In the genomic region with DNA sequence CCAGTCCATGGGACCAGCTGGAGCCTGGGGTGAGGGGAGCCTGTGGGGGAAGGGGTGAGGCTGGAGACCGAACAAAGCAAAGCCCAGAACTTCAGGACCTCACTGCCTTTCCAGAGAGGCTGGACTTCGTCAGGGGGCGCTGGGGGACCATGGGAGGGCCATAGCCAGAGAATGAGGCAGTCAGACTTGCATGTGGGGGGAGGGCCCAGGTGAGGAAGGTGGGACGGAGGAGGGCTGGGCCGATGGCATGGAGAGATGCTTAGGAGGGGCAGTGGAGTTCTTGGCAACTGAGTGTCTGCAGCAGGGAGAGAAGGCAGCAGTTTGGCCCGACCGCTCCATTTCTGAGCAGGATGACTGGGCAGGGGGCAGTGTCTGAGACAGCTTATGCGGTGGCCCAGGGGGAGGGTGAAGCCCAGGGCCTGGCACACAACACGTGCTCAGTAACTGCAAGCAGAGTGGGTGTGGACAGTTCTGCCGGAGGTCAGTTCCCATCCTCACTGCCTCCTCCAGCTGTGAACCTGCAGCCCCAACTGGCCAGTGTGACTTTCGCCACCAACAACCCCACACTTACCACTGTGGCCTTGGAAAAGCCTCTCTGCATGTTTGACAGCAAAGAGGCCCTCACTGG, we compare ENCODE assay signal across 11 cellular contexts.
DNase-seq lines count a peak whose midpoint lies in the region; ATAC-seq and TF ChIP-seq lines count a peak whose summit lies in the region.
"Had no signal": no experiment of that assay in that cellular context is flagged by ENCODE, and none has a peak within 500 bp of the region (broad histone marks: within the 10 kb centered on the region; RNA-seq: fewer than 3 reads in every experiment).

No MANE protein-coding gene starts in this region.

- peaks cover 6% of the 10 kb centered on the region for H3K4me1 ChIP-seq in iPS-15b (ENCODE audit: control insufficient read depth, insufficient read depth, low read length)

- DNase-seq in NCI-H524 (lab: John Stamatoyannopoulos, UW), result peak; percentile 8 to 48
- no peak for DNase-seq in NCI-H524 treated with DMSO at 0.1 percent for 48 hours (lab: John Stamatoyannopoulos, UW)
- no peak for DNase-seq in stimulated activated naive B cell treated with anti-CD40 and anti-IgM and Interleukin-4, amounts not matched to agents 10 μg/mL and 1 μg/mL and 100 μg/mL, for 72 hours
- no peak for DNase-seq in SKM-1 treated with dmso at 0.1 percent for 144 hours (lab: John Stamatoyannopoulos, UW; ENCODE audit: unreplicated experiment)
- DNase-seq in activated CD4-positive, CD25-positive, alpha-beta regulatory T cell treated with anti-CD3 and anti-CD28 coated beads, Interleukin-2, amount 50 U/mL, for 72 hours, result no peak
- no peak for DNase-seq in effector CD4-positive, alpha-beta T cell
- DNase-seq: DND-41, hippocampal formation had no signal

- H3K27ac ChIP-seq in VCaP, result peak overlapping the region; percentile 56; the same call in 1 of the 2 replicates

- no peak for TF ChIP-seq CTCF in VCaP (conservative IDR thresholded peaks at IDR 0.05)

- no peak for ATAC-seq in stimulated activated naive B cell treated with anti-CD40 and anti-IgM and Interleukin-4, amounts not matched to agents 10 μg/mL and 1 μg/mL and 100 μg/mL, for 72 hours (replicated peaks)

- H3K36me3 ChIP-seq in iPS-15b (ENCODE audit: control insufficient read depth, insufficient read depth, low read length), result no peaks in the 10 kb centered on the region
- H3K36me3 ChIP-seq: tibial artery had no signal

- peaks cover 20% of the 10 kb centered on the region for H3K27me3 ChIP-seq in iPS-15b (ENCODE audit: control insufficient read depth, insufficient read depth, low read length)

- peak overlapping the region in 1 of 2 donors; percentile 63 for H3K4me3 Mint-ChIP-seq in stimulated activated naive B cell treated with anti-CD40 and anti-IgM and Interleukin-4, amounts not matched to agents 10 μg/mL and 1 μg/mL and 100 μg/mL, for 72 hours

- peaks cover 0 to 3% of the 10 kb centered on the region in 2 donors for H3K36me3 Mint-ChIP-seq in stimulated activated naive B cell treated with anti-CD40 and anti-IgM and Interleukin-4, amounts not matched to agents 10 μg/mL and 1 μg/mL and 100 μg/mL, for 72 hours

- no peaks in the 10 kb centered on the region for H3K9me3 Mint-ChIP-seq in stimulated activated naive B cell treated with anti-CD40 and anti-IgM and Interleukin-4, amounts not matched to agents 10 μg/mL and 1 μg/mL and 100 μg/mL, for 72 hours

- H3K27ac Mint-ChIP-seq in stimulated activated naive B cell treated with anti-CD40 and anti-IgM and Interleukin-4, amounts not matched to agents 10 μg/mL and 1 μg/mL and 100 μg/mL, for 72 hours, result peak overlapping the region; percentile 31

- peak overlapping the region; percentile 24 for H3K9ac ChIP-seq in iPS-15b (ENCODE audit: low read depth, low read length)

- peak overlapping the region; percentile 63 for H3K4me3 ChIP-seq in iPS-15b (ENCODE audit: low read depth, low read length)

- peaks cover 34 to 68% of the 10 kb centered on the region in 2 donors for H3K4me1 Mint-ChIP-seq in stimulated activated naive B cell treated with anti-CD40 and anti-IgM and Interleukin-4, amounts not matched to agents 10 μg/mL and 1 μg/mL and 100 μg/mL, for 72 hours

- peaks cover 6 to 7% of the 10 kb centered on the region in 2 donors for H3K27me3 Mint-ChIP-seq in stimulated activated naive B cell treated with anti-CD40 and anti-IgM and Interleukin-4, amounts not matched to agents 10 μg/mL and 1 μg/mL and 100 μg/mL, for 72 hours

- no peaks in the 10 kb centered on the region for H3K9me3 ChIP-seq in iPS-15b (ENCODE audit: control insufficient read depth, insufficient read depth, low read length)
- H3K9me3 ChIP-seq: tibial artery had no signal

Comparison
In these comparisons a context has a peak if more than half of its experiments do, and no peak if none do; other contexts are left out.
1. DNase-seq: peak in NCI-H524 (2 of 2); none in NCI-H524 treated with DMSO at 0.1 percent for 48 hours (single experiment), stimulated activated naive B cell treated with anti-CD40 and anti-IgM and Interleukin-4, amounts not matched to agents 10 μg/mL and 1 μg/mL and 100 μg/mL, for 72 hours (single experiment), SKM-1 treated with dmso at 0.1 percent for 144 hours (single experiment), activated CD4-positive, CD25-positive, alpha-beta regulatory T cell treated with anti-CD3 and anti-CD28 coated beads, Interleukin-2, amount 50 U/mL, for 72 hours (single experiment) and effector CD4-positive, alpha-beta T cell (single experiment).